In genomic region chr1:176141449-176141848, GRCh38 we compare ENCODE assay signal across 15 cellular contexts.
"Had no signal": no experiment of that assay in that cellular context is flagged by ENCODE, and none has a peak within 500 bp of the region (broad histone marks: within the 10 kb centered on the region; RNA-seq: fewer than 3 reads in every experiment).

No MANE protein-coding gene starts in this region.

- ATAC-seq: mucosa of descending colon; naive thymus-derived CD4-positive, alpha-beta T cell; natural killer cell treated with Interleukin-12 subunit alpha and Interleukin-12 subunit beta and Interleukin-15 and Interleukin-18, amount 100 ng/mL, for 72 hours; sciatic nerve had no signal

- DNase-seq: islet precursor cell; left ventricle myocardium inferior; mesendoderm; midbrain; mucosa of descending colon; naive thymus-derived CD4-positive, alpha-beta T cell; ovary; stimulated activated CD4-positive, alpha-beta T cell treated with anti-CD3 and anti-CD28 coated beads, Interleukin-12 subunit alpha, Interleukin-12 subunit beta, amount 100 ng/mL, for 4 hours; stimulated activated CD4-positive, alpha-beta T cell treated with anti-CD3 and anti-CD28 coated beads, Interleukin-15, amount 100 ng/mL, for 24 hours; stimulated activated CD4-positive, alpha-beta T cell treated with anti-CD3 and anti-CD28 coated beads, Interleukin-2, amount 100 ng/mL, for 24 hours; stimulated activated CD4-positive, alpha-beta T cell treated with anti-CD3 and anti-CD28 coated beads, Interleukin-4, amount 100 ng/mL, for 1 hour; stimulated activated naive CD4-positive, alpha-beta T cell; upper lobe of left lung had no signal
